Comparison of ENCODE assay signal across 24 cellular contexts in the genomic region with DNA sequence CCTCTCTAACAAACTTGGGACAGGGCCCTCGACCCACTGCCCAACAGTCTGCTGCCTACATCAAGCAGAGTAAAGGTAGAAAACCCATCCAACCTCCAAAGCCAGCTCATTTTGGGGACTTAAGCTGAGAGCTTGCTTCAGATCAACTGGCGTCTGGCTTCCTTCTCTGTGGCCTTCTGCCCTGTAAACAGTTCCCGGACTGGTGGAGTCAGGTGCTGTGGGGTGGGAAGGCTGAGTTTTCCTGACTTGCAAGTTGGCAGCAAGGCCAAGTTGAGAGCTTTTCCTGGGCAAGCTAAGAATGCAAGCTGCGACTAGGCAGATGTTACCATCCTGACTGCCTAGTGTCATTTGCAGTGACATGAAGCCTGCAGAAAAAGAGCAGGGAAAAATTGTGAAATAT. TPM values are rescaled to one million over a fixed set of nuclear protein-coding genes. Genes with fewer than 3 reads are reported as not detected.
"Had no signal": no experiment of that assay in that cellular context is flagged by ENCODE, and none has a peak within 500 bp of the region (broad histone marks: within the 10 kb centered on the region; RNA-seq: fewer than 3 reads in every experiment).

No MANE protein-coding gene starts in this region.

- H3K4me1 Mint-ChIP-seq: activated CD4-positive, alpha-beta T cell treated with anti-CD3 and anti-CD28 coated beads, Interleukin-2, amount 10 ng/mL, durations not matched to agents 7 days and 5 days; immature natural killer cell had no signal

- H3K4me3 ChIP-seq: hepatocyte, left lung, psoas muscle, right lobe of liver had no signal

- H3K4me3 Mint-ChIP-seq: activated CD4-positive, alpha-beta T cell treated with anti-CD3 and anti-CD28 coated beads, Interleukin-2, amount 10 ng/mL, durations not matched to agents 7 days and 5 days; activated naive CD8-positive, alpha-beta T cell treated with anti-CD3 and anti-CD28 coated beads, Interleukin-2, amount 10 ng/mL, durations not matched to agents 7 days and 5 days; activated T-cell treated with anti-CD3 and anti-CD28 coated beads, Interleukin-2, amount 50 U/mL, for 4 hours; immature natural killer cell; natural killer cell treated with Interleukin-12 subunit alpha and Interleukin-12 subunit beta and Interleukin-15 and Interleukin-18, amount 100 ng/mL, for 72 hours had no signal

- H2AFZ ChIP-seq: hepatocyte had no signal

- H3K27me3 ChIP-seq: right lobe of liver had no signal

- H3K9me3 ChIP-seq: left lung, psoas muscle, right lobe of liver had no signal

- H3K27ac Mint-ChIP-seq: activated CD4-positive, alpha-beta T cell treated with anti-CD3 and anti-CD28 coated beads, Interleukin-2, amount 10 ng/mL, durations not matched to agents 7 days and 5 days; activated naive CD8-positive, alpha-beta T cell treated with anti-CD3 and anti-CD28 coated beads, Interleukin-2, amount 10 ng/mL, durations not matched to agents 7 days and 5 days; activated T-helper 2 cell treated with anti-CD3 and anti-CD28 coated beads, Interferon-gamma antibody, Interleukin-2, Interleukin-4, amounts not matched to agents 10 μg/mL and 5 μg/mL and 100 μg/mL, durations not matched to agents 14 hours and 24 hours and 36 hours; immature natural killer cell; natural killer cell treated with Interleukin-12 subunit alpha and Interleukin-12 subunit beta and Interleukin-15 and Interleukin-18, amount 100 ng/mL, for 72 hours had no signal

- ATAC-seq: activated CD4-positive, CD25-positive, alpha-beta regulatory T cell treated with anti-CD3 and anti-CD28 coated beads, Interleukin-2, amount 50 U/mL, for 24 hours; activated T-cell treated with anti-CD3 and anti-CD28 coated beads, Interleukin-2, amount 50 U/mL, for 4 hours; left lung; natural killer cell treated with Interleukin-12 subunit alpha and Interleukin-12 subunit beta and Interleukin-15 and Interleukin-18, amount 100 ng/mL, for 72 hours; psoas muscle; right lobe of liver; SK-N-SH treated with all-trans-retinoic acid at 6 μM for 48 hours had no signal

- H3K36me3 ChIP-seq: left lung, right lobe of liver had no signal

- H3K36me3 Mint-ChIP-seq: activated naive CD8-positive, alpha-beta T cell treated with anti-CD3 and anti-CD28 coated beads, Interleukin-2, amount 10 ng/mL, durations not matched to agents 7 days and 5 days; natural killer cell treated with Interleukin-12 subunit alpha and Interleukin-12 subunit beta and Interleukin-15 and Interleukin-18, amount 100 ng/mL, for 72 hours had no signal

- H3K79me2 ChIP-seq: hepatocyte had no signal

- DNase-seq: activated CD4-positive, alpha-beta T cell treated with anti-CD3 and anti-CD28 coated beads, Interleukin-2, amount 10 ng/mL, durations not matched to agents 7 days and 5 days; activated CD8-positive, alpha-beta memory T cell treated with anti-CD3 and anti-CD28 coated beads for 24 hours; activated CD8-positive, alpha-beta memory T cell treated with anti-CD3 and anti-CD28 coated beads, Interleukin-2, amount 50 U/mL, for 4 hours; activated naive CD4-positive, alpha-beta T cell treated with Interleukin-2 at 50 U/mL for 16 hours; activated naive CD8-positive, alpha-beta T cell treated with anti-CD3 and anti-CD28 coated beads, Interleukin-2, amount 10 ng/mL, durations not matched to agents 7 days and 5 days; activated T-cell treated with anti-CD3 and anti-CD28 coated beads, Interleukin-2, amount 50 U/mL, for 4 hours; amniotic stem cell; dermis blood vessel endothelial cell; effector CD8-positive, alpha-beta T cell; foreskin melanocyte; immature natural killer cell; left lung; mammary epithelial cell; midbrain; psoas muscle; right lobe of liver; stimulated activated CD4-positive, alpha-beta T cell treated with anti-CD3 and anti-CD28 coated beads, Interleukin-4, amount 100 ng/mL, for 1 hour; stimulated activated naive CD4-positive, alpha-beta T cell treated with Interleukin-2 at 50 U/mL for 16 hours had no signal

- H3K4me2 ChIP-seq: hepatocyte had no signal

- H3K27ac ChIP-seq: hepatocyte, left lung, psoas muscle, right lobe of liver had no signal

RNA-seq across cellular contexts. Expression of gene GALNT17, which starts 3.7 kb away (rescaled TPM):
- total RNA-seq: activated CD4-positive, alpha-beta T cell treated with anti-CD3 and anti-CD28 coated beads, Interleukin-2, amount 10 ng/mL, durations not matched to agents 7 days and 5 days; activated naive CD8-positive, alpha-beta T cell treated with anti-CD3 and anti-CD28 coated beads, Interleukin-2, amount 10 ng/mL, durations not matched to agents 7 days and 5 days; activated T-helper 2 cell treated with anti-CD3 and anti-CD28 coated beads, Interferon-gamma antibody, Interleukin-2, Interleukin-4, amounts not matched to agents 10 μg/mL and 5 μg/mL and 100 μg/mL, durations not matched to agents 14 hours and 24 hours and 36 hours; dermis blood vessel endothelial cell; mammary epithelial cell; natural killer cell treated with Interleukin-12 subunit alpha and Interleukin-12 subunit beta and Interleukin-15 and Interleukin-18, amount 100 ng/mL, for 72 hours; T-helper 2 cell treated with Interferon-gamma antibody and Interleukin-4, amounts not matched to agents 100 ng/mL and 5 ng/mL, for 36 hours had no signal
- polyA plus RNA-seq: immature natural killer cell, mammary epithelial cell had no signal
